Comparison of ENCODE assay signal across 8 cellular contexts in genomic region chr11:134037093-134037908, GRCh38. TPM values are rescaled to one million over a fixed set of nuclear protein-coding genes. Genes with fewer than 3 reads are reported as not detected.
A peak's percentile ranks its signal among the peaks of the same experiment; 100 is the strongest.
DNase-seq lines count a peak whose midpoint lies in the region; ATAC-seq and TF ChIP-seq lines count a peak whose summit lies in the region.

No MANE protein-coding gene starts in this region.

- H3K9me3 ChIP-seq in Panc1 (ENCODE audit: control insufficient read depth, insufficient read depth, low read depth, low read length) = no peaks in the 10 kb centered on the region

- no peak for TF ChIP-seq CTCF in Panc1 (IDR thresholded peaks at IDR 0.05)

- intact Hi-C loops in Panc1 (cut with micrococcal nuclease; ENCODE audit: unreplicated experiment) (no loop called here), cardiac septum (cut with DNase I) (loop anchor here (2.0 kb wide), 1 partner anchor 90 kb away; no protein-coding TSS in a partner anchor), posterior vena cava (cut with DNase I) (no loop called here)

- H3K4me3 Mint-ChIP-seq in activated naive CD8-positive, alpha-beta T cell treated with anti-CD3 and anti-CD28 coated beads for 36 hours = peak overlapping the region; percentile 81

- POLR2A ChIA-PET in Panc1 (lab: Charles Lee) = interaction anchor here (0.6 kb wide), 1 partner anchor 967 kb away, joined by 3 read pairs; no protein-coding TSS in a partner anchor

- H3K27ac ChIP-seq in Panc1 (ENCODE audit: low read length) = peak overlapping the region; percentile 68

- no peaks in the 10 kb centered on the region for H3K9me3 Mint-ChIP-seq in activated naive CD8-positive, alpha-beta T cell treated with anti-CD3 and anti-CD28 coated beads for 36 hours

- H3K36me3 Mint-ChIP-seq in activated naive CD8-positive, alpha-beta T cell treated with anti-CD3 and anti-CD28 coated beads for 36 hours = peaks cover 3% of the 10 kb centered on the region

- in situ Hi-C loops in Panc1 (cut with HindIII; ENCODE audit: low pct_unique_long_range_greater_than_20kb, low sequenced_read_pairs) = no loop called here

- peaks cover 18% of the 10 kb centered on the region for H3K4me1 ChIP-seq in Panc1 (ENCODE audit: control insufficient read depth, insufficient read depth, low read length)

- H3K4me1 Mint-ChIP-seq in activated naive CD8-positive, alpha-beta T cell treated with anti-CD3 and anti-CD28 coated beads for 36 hours = peaks cover 47% of the 10 kb centered on the region

- no peaks in the 10 kb centered on the region for H3K36me3 ChIP-seq in Panc1 (ENCODE audit: control insufficient read depth, insufficient read depth, low read length)

- H3K4me3 ChIP-seq in Panc1 (ENCODE audit: low read depth in 2 of 2, low read length in 2 of 2) = peak overlapping the region; percentile 65 to 68

- CTCF ChIA-PET in Panc1 (lab: Charles Lee) = interaction anchor here (1.0 to 1.7 kb wide), 3 partner anchors 9 to 109 kb away, joined by 4 to 10 read pairs (median 6); no protein-coding TSS in a partner anchor

- H3K27me3 ChIP-seq in Panc1 (ENCODE audit: control insufficient read depth, insufficient read depth, low read length) = 0 out of 2 replicates have a peak, but pooled peaks cover 2% of the 10 kb centered on the region

- BruUV-seq in Panc1 (replicated peaks; lab: Mats Ljungman, UMichigan) = no TSS peak

- DNase-seq in NCI-H187 (lab: John Stamatoyannopoulos, UW) (peak; percentile 47 to 50), NCI-H187 treated with DMSO at 0.1 percent for 48 hours (lab: John Stamatoyannopoulos, UW) (no peak), Panc1 (ENCODE audit: low read depth, low spot score) (no peak), cardiac septum (ENCODE audit: low spot score) (peak; percentile 88), posterior vena cava (ENCODE audit: low spot score) (peak; percentile 91), putamen (ENCODE audit: low spot score) (no peak)
- peak; percentile 53 for DNase-seq in activated naive CD8-positive, alpha-beta T cell treated with anti-CD3 and anti-CD28 coated beads for 36 hours

- ATAC-seq in HG03095 (IDR thresholded peaks at IDR 0.05; ENCODE audit: unreplicated experiment) (peak; percentile 58), Panc1 (peak; percentile 87)

- H3K27me3 Mint-ChIP-seq in activated naive CD8-positive, alpha-beta T cell treated with anti-CD3 and anti-CD28 coated beads for 36 hours = no peaks in the 10 kb centered on the region

- H3K27ac Mint-ChIP-seq in activated naive CD8-positive, alpha-beta T cell treated with anti-CD3 and anti-CD28 coated beads for 36 hours = peak overlapping the region; percentile 85

RNA-seq across cellular contexts. Expression of gene JAM3, which starts 31.6 kb away (rescaled TPM):
- 45.4 TPM for total RNA-seq in Panc1 (2021; ENCODE audit: unreplicated experiment)
- 44.3 TPM for polyA plus RNA-seq in Panc1 (2012; ENCODE audit: insufficient read length)
- 10 to 100 TPM; 18.3 to 21.2 TPM for total RNA-seq in activated naive CD8-positive, alpha-beta T cell treated with anti-CD3 and anti-CD28 coated beads for 36 hours
- total RNA-seq in cardiac septum = 46.5 TPM
- total RNA-seq in posterior vena cava = 10 to 100 TPM; 86.6 to 92.2 TPM

Comparison
In these comparisons a context has a peak if more than half of its experiments do, and no peak if none do; other contexts are left out.
1. DNase-seq: peak in NCI-H187 (2 of 2), activated naive CD8-positive, alpha-beta T cell treated with anti-CD3 and anti-CD28 coated beads for 36 hours (single experiment), cardiac septum (single experiment) and posterior vena cava (single experiment); none in NCI-H187 treated with DMSO at 0.1 percent for 48 hours (single experiment), Panc1 (single experiment) and putamen (single experiment).